Comparison of ENCODE assay signal across 8 cellular contexts in the genomic region with DNA sequence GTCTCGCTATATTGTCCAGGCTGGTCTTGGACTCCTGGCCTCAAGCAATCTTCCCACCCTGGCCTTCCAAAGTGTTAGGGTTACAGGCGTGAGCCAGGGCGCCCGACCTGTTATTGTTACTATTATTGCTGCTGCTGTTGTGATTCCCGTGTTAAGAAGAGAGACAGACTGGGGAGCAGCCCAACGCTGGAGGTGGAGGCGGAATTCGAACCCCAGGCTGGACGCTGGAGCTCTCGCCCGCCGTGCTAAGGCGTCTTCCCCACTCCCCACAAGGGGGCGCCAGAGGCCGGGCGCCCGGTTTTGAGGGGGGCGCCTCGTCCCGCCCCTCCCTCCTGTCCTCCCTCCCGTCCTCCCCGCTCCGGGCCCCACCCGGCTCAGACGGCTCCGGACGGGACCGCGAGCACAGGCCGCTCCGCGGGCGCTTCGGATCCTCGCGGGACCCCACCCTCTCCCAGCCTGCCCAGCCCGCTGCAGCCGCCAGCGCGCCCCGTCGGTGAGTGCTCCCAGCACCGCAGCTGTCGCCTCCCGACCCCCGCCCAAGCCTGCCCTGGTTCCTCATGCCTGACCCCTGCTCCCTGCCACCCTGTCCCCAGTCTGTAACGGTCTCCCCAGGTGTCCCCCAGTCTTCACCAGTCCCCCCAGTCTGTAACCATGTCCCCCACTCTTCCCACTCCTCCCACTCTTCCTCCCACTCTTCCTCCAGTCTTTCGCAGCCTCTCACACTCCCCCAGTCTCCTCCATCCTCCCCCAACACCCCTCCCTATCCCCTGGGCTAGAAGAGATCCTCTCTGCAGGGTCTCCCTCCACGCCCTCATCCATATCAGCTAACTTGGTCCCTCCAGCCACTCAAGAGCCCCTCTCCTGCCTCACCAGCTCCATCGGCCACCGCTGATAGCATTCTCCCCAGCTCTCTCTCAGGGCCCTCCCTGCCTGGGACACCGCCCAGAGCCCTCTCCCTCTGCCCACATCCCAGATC. TPM values are rescaled to one million over a fixed set of nuclear protein-coding genes. Genes with fewer than 3 reads are reported as not detected.
A peak's percentile ranks its signal among the peaks of the same experiment; 100 is the strongest.
DNase-seq lines count a peak whose midpoint lies in the region; ATAC-seq and TF ChIP-seq lines count a peak whose summit lies in the region.

Gene EHD2 (plus strand): TSS at position 377 of the 976 bp plus-strand sequence. CDS start 3,191 bp downstream, outside the sequence.

- peak within 1 kb of the TSS; percentile 70 for H2BK120ac ChIP-seq in trophoblast cell (ENCODE audit: insufficient read depth, low read length, poor library complexity)

- H3K27me3 Mint-ChIP-seq in activated naive CD8-positive, alpha-beta T cell treated with anti-CD3 and anti-CD28 coated beads, Interleukin-2, amount 10 ng/mL, durations not matched to agents 7 days and 5 days: peaks cover 33% of the 10 kb centered on the region

- H3K36me3 ChIP-seq in cardiac muscle cell (no peaks in the 10 kb centered on the region), trophoblast cell (ENCODE audit: control insufficient read depth in 1 of 2, insufficient read depth in 2 of 2, low read length in 2 of 2) (peaks cover 10% of the 10 kb centered on the region in 2 experiments), aorta (ENCODE audit: control insufficient read depth in 1 of 2, insufficient read depth in 2 of 2, low read length in 1 of 2) (no peaks in the 10 kb centered on the region)

- no peaks in the 10 kb centered on the region for H3K4me1 ChIP-seq in cardiac muscle cell (ENCODE audit: low read depth)
- H3K4me1 ChIP-seq in trophoblast cell (ENCODE audit: control insufficient read depth in 1 of 2, insufficient read depth in 2 of 2, low read length in 2 of 2): peaks cover 0 to 6% of the 10 kb centered on the region in 2 experiments
- no peaks in the 10 kb centered on the region for H3K4me1 ChIP-seq in aorta (ENCODE audit: control insufficient read depth in 1 of 2, insufficient read depth in 2 of 2, low read length in 2 of 2)

- TF ChIP-seq CTCF in GM13976 (IDR thresholded peaks at IDR 0.05; ENCODE audit: borderline replicate concordance, control extremely low read depth, extremely low read depth, insufficient read depth, missing control alignments) (peak; percentile 60), cardiac muscle cell (IDR thresholded peaks at IDR 0.05; ENCODE audit: low read depth, low read length) (peak; percentile 89)

- intact Hi-C loops in aorta (cut with DNase I): loop anchor here (1.0 to 10.0 kb wide), 4 partner anchors 30 to 75 kb away; partner anchors contain the start of gene NOP53 (in 1 of the 2)

- H4K8ac ChIP-seq in trophoblast cell (ENCODE audit: low read depth, low read length): peak within 1 kb of the TSS; percentile 90

- no peak within 1 kb of the TSS for H3K9ac ChIP-seq in trophoblast cell (ENCODE audit: low read length)

- H3K4me3 Mint-ChIP-seq in activated naive CD8-positive, alpha-beta T cell treated with anti-CD3 and anti-CD28 coated beads, Interleukin-2, amount 10 ng/mL, durations not matched to agents 7 days and 5 days: peak within 1 kb of the TSS; percentile 32

- peaks cover 4% of the 10 kb centered on the region for H3K79me1 ChIP-seq in trophoblast cell (ENCODE audit: low read length)

- WGBS in trophoblast cell (ENCODE audit: extremely low coverage, insufficient coverage, insufficient read length): no CpG with 5 or more reads among the region's 52 CpGs
- 2% methylated on average over 48 to 52 of the region's 52 CpGs for WGBS in aorta, 2 donors

- H3K27me3 ChIP-seq in cardiac muscle cell (no peaks in the 10 kb centered on the region), trophoblast cell (ENCODE audit: insufficient read depth, low read length) (no peaks in the 10 kb centered on the region), aorta (ENCODE audit: control insufficient read depth in 1 of 2, insufficient read depth in 2 of 2, low read length in 1 of 2) (no peaks in the 10 kb centered on the region)

- POLR2A ChIA-PET in activated naive CD8-positive, alpha-beta T cell treated with anti-CD3 and anti-CD28 coated beads, Interleukin-2, amount 10 ng/mL, durations not matched to agents 7 days and 5 days (lab: Charles Lee): interaction anchor here (0.5 to 0.9 kb wide), 3 partner anchors 12 to 78 kb away, joined by 3 to 7 read pairs (median 3); no protein-coding TSS in a partner anchor

- H3K18ac ChIP-seq in trophoblast cell (ENCODE audit: low read length): peak within 1 kb of the TSS; percentile 93

- peak; percentile 70 for ATAC-seq in activated naive CD8-positive, alpha-beta T cell treated with anti-CD3 and anti-CD28 coated beads, Interleukin-2, amount 10 ng/mL, durations not matched to agents 7 days and 5 days (ENCODE audit: low read depth)
- ATAC-seq in aorta (ENCODE audit: low FRiP score) (peak; percentile 97), HG03135 (IDR thresholded peaks at IDR 0.05; ENCODE audit: unreplicated experiment) (no peak)

- peak within 1 kb of the TSS; percentile 23 for H2BK12ac ChIP-seq in trophoblast cell (ENCODE audit: low read length)

- H3K4me2 ChIP-seq in trophoblast cell (ENCODE audit: low read length): peak within 1 kb of the TSS; percentile 38

- H3K79me2 ChIP-seq in trophoblast cell (ENCODE audit: control insufficient read depth, insufficient read depth, low read length, poor library complexity): peaks cover 5% of the 10 kb centered on the region

- in situ Hi-C loops in GM13976 (cut with MboI; ENCODE audit: low sequenced_read_pairs, unreplicated experiment): no loop called here

- H2BK5ac ChIP-seq in trophoblast cell (ENCODE audit: low read depth, low read length, poor library complexity): peak within 1 kb of the TSS; percentile 50

- H3K9me3 ChIP-seq in cardiac muscle cell (ENCODE audit: low read depth): no peaks in the 10 kb centered on the region
- peaks cover 2% of the 10 kb centered on the region for H3K9me3 ChIP-seq in trophoblast cell (ENCODE audit: insufficient read depth, low read depth, low read length)
- no peaks in the 10 kb centered on the region for H3K9me3 ChIP-seq in aorta (ENCODE audit: control insufficient read depth, low read length)

- H4K12ac ChIP-seq in trophoblast cell (ENCODE audit: low read depth, low read length): peak within 1 kb of the TSS; percentile 67

- H3K14ac ChIP-seq in trophoblast cell (ENCODE audit: low read length): peak within 1 kb of the TSS; percentile 93

- H3K36me3 Mint-ChIP-seq in activated naive CD8-positive, alpha-beta T cell treated with anti-CD3 and anti-CD28 coated beads, Interleukin-2, amount 10 ng/mL, durations not matched to agents 7 days and 5 days: no peaks in the 10 kb centered on the region

- peak within 1 kb of the TSS; percentile 1 for H3K27ac Mint-ChIP-seq in activated naive CD8-positive, alpha-beta T cell treated with anti-CD3 and anti-CD28 coated beads, Interleukin-2, amount 10 ng/mL, durations not matched to agents 7 days and 5 days

- peak within 1 kb of the TSS; percentile 57 for H2AK5ac ChIP-seq in trophoblast cell (ENCODE audit: low read length)

- H3K27ac ChIP-seq in cardiac muscle cell (no peak within 1 kb of the TSS), trophoblast cell (ENCODE audit: low read depth, low read length) (no peak within 1 kb of the TSS), aorta (ENCODE audit: low read depth in 1 of 2, low read length in 2 of 2) (peak within 1 kb of the TSS; percentile 4 to 65)

- H3K4me3 ChIP-seq in cardiac muscle cell (peak within 1 kb of the TSS; percentile 23), trophoblast cell (ENCODE audit: low read depth, low read length) (peak within 1 kb of the TSS; percentile 73), aorta (ENCODE audit: low read length in 2 of 2) (peak within 1 kb of the TSS; percentile 81 to 84)

- H3K9me3 Mint-ChIP-seq in activated naive CD8-positive, alpha-beta T cell treated with anti-CD3 and anti-CD28 coated beads, Interleukin-2, amount 10 ng/mL, durations not matched to agents 7 days and 5 days: no peaks in the 10 kb centered on the region

- DNase-seq in GM13976 (ENCODE audit: low spot score) (peak; percentile 78), cardiac muscle cell (ENCODE audit: low read depth in 1 of 2, low spot score in 1 of 2) (peak; percentile 36 to 86), trophoblast cell (peak in 1 of 2 donors; percentile 40), aorta (peak; percentile 82 to 93), NCI-H774 (lab: John Stamatoyannopoulos, UW) (no peak)
- peak; percentile 73 for DNase-seq in activated naive CD8-positive, alpha-beta T cell treated with anti-CD3 and anti-CD28 coated beads, Interleukin-2, amount 10 ng/mL, durations not matched to agents 7 days and 5 days

- no peak within 1 kb of the TSS for H3K23ac ChIP-seq in trophoblast cell (ENCODE audit: low read length)

- peaks cover 2% of the 10 kb centered on the region for H3K4me1 Mint-ChIP-seq in activated naive CD8-positive, alpha-beta T cell treated with anti-CD3 and anti-CD28 coated beads, Interleukin-2, amount 10 ng/mL, durations not matched to agents 7 days and 5 days

- H4K91ac ChIP-seq in trophoblast cell (ENCODE audit: low read depth, low read length): peak within 1 kb of the TSS; percentile 93

- peak within 1 kb of the TSS; percentile 73 for H2AFZ ChIP-seq in trophoblast cell (ENCODE audit: insufficient read depth, low read length, poor library complexity)

- peak within 1 kb of the TSS; percentile 82 for H3K4ac ChIP-seq in trophoblast cell (ENCODE audit: low read depth, low read length)

TF ChIP-seq in PFSK-1, 5 proteins besides CTCF, POLR2A, EP300 and RAD21 (continues in another document):
- TF ChIP-seq SIN3A (IDR thresholded peaks at IDR 0.05; ENCODE audit: borderline replicate concordance, insufficient read depth, low read length): no peak; the same call in 1 of the 2 replicates
- TF ChIP-seq TAF1 (IDR thresholded peaks at IDR 0.05; ENCODE audit: borderline replicate concordance, insufficient read depth, low read length): peak; percentile 58; the same call in 1 of the 2 replicates
- TF ChIP-seq FOXP2 (optimal IDR thresholded peaks at IDR 0.05; ENCODE audit: borderline replicate concordance, extremely low read depth, extremely low read length, insufficient read depth): peak; percentile 69

RNA-seq across cellular contexts. Expression of gene EHD2, which starts in this region (rescaled TPM):
- 136 TPM for polyA plus RNA-seq in PFSK-1 (2012; ENCODE audit: insufficient read length, low read depth)
- under 1 TPM; 0.22 to 0.23 TPM for total RNA-seq in activated naive CD8-positive, alpha-beta T cell treated with anti-CD3 and anti-CD28 coated beads, Interleukin-2, amount 10 ng/mL, durations not matched to agents 7 days and 5 days
- total RNA-seq in cardiac muscle cell (0.95 and 2.1 TPM in 2 replicates), aorta (100 to 1,000 TPM; 170 to 189 TPM)
- polyA plus RNA-seq in cardiac muscle cell (0.64 and 2.7 TPM in 2 replicates), aorta (100 to 1,000 TPM in 1 of 2 donors, 10 to 100 TPM in 1; 38.4 to 121 TPM)
- 47.6 and 50.3 TPM in 2 replicates for polyA plus RNA-seq in trophoblast cell (2013)

Comparison
In these comparisons a context has a peak if more than half of its experiments do, and no peak if none do; other contexts are left out.
1. RNA of gene EHD2 (total RNA-seq): 170 to 189 TPM in aorta; 0.95 to 2.1 TPM in cardiac muscle cell and 0.22 to 0.23 TPM in activated naive CD8-positive, alpha-beta T cell treated with anti-CD3 and anti-CD28 coated beads, Interleukin-2, amount 10 ng/mL, durations not matched to agents 7 days and 5 days; every median in the first group is over 10 times any median in the second.
2. RNA of gene EHD2 (polyA plus RNA-seq): 38.4 to 121 TPM in aorta; 0.64 to 2.7 TPM in cardiac muscle cell; every median in the first group is over 10 times any median in the second.
3. Peak in DNase-seq and ATAC-seq in activated naive CD8-positive, alpha-beta T cell treated with anti-CD3 and anti-CD28 coated beads, Interleukin-2, amount 10 ng/mL, durations not matched to agents 7 days and 5 days; RNA of the gene not detected or under 1 TPM.
4. H3K27ac ChIP-seq: peak in aorta (2 of 2); none in cardiac muscle cell (single experiment) and trophoblast cell (single experiment).
5. H3K4me3 ChIP-seq: peak in every context shown above with its lines; median percentile 82 in aorta; 73 in trophoblast cell; 23 in cardiac muscle cell.